17 cellular contexts compared by ENCODE assay signal in genomic region chr3:9957214-9957613, GRCh38. TPM values are rescaled to one million over a fixed set of nuclear protein-coding genes. Genes with fewer than 3 reads are reported as not detected.
A peak's percentile ranks its signal among the peaks of the same experiment; 100 is the strongest.
DNase-seq lines count a peak whose midpoint lies in the region; ATAC-seq, FAIRE-seq and TF ChIP-seq lines count a peak whose summit lies in the region.
"Had no signal": no experiment of that assay in that cellular context is flagged by ENCODE, and none has a peak within 500 bp of the region (broad histone marks: within the 10 kb centered on the region; RNA-seq: fewer than 3 reads in every experiment).

No MANE protein-coding gene starts in this region.

- POLR2A ChIA-PET in HepG2 (lab: Yijun Ruan, JAX), result no interaction called here

- H4K5ac ChIP-seq in mesendoderm (ENCODE audit: low read length), result no peak overlapping the region

- H3K9me2 ChIP-seq in OCI-LY1 (ENCODE audit: low read depth, low read length), result no peaks in the 10 kb centered on the region

- H3K4me1 ChIP-seq in HepG2 (ENCODE audit: insufficient read depth, low read length), result peaks cover 38% of the 10 kb centered on the region
- H3K4me1 ChIP-seq in right lobe of liver, result peaks cover 0 to 21% (median 4%) of the 10 kb centered on the region in 4 donors
- no peaks in the 10 kb centered on the region for H3K4me1 ChIP-seq in OCI-LY1 (ENCODE audit: insufficient read depth, low read length, severe bottlenecking)
- H3K4me1 ChIP-seq in mesendoderm (ENCODE audit: control insufficient read depth, low read depth, low read length), result no peaks in the 10 kb centered on the region

- H3K56ac ChIP-seq in mesendoderm (ENCODE audit: low read length), result no peak overlapping the region

- 72% methylated on average over 5 of the region's 5 CpGs for WGBS in HepG2 (ENCODE audit: low lambda C conversion rate)
- 41% methylated on average over 5 of the region's 5 CpGs for WGBS in right lobe of liver (ENCODE audit: insufficient coverage, low coverage, low lambda C conversion rate, missing lambda C conversion rate)
- WGBS in mesendoderm (ENCODE audit: extremely low coverage, insufficient coverage, low lambda C conversion rate), result no CpG with 5 or more reads among the region's 5 CpGs

- no peak overlapping the region for H2BK15ac ChIP-seq in mesendoderm (replicated peaks; ENCODE audit: low read depth)

- H3K9me3 ChIP-seq in HepG2 (ENCODE audit: low read length) (no peaks in the 10 kb centered on the region), right lobe of liver (no peaks in the 10 kb centered on the region), OCI-LY1 (ENCODE audit: low read length) (no peaks in the 10 kb centered on the region)

- no peak overlapping the region for H2BK120ac ChIP-seq in mesendoderm (ENCODE audit: low read depth, low read length)

- intact Hi-C loops in HepG2 (cut with micrococcal nuclease; ENCODE audit: unreplicated experiment) (no loop called here), right lobe of liver (cut with DNase I) (no loop called here)

- H3K27me3 ChIP-seq in HepG2 (ENCODE audit: control insufficient read depth in 1 of 2, insufficient read depth in 2 of 2, low read length in 2 of 2) (no peaks in the 10 kb centered on the region), right lobe of liver (no peaks in the 10 kb centered on the region), OCI-LY1 (ENCODE audit: insufficient read depth, low read length) (no peaks in the 10 kb centered on the region), mesendoderm (ENCODE audit: insufficient read depth, low read length, poor library complexity) (no peaks in the 10 kb centered on the region)

- H3K4me3 ChIP-seq in HepG2 (replicated peaks in 1 of 3; ENCODE audit: insufficient read depth in 1 of 3, low read depth in 2 of 3, low read length in 3 of 3) (no peak overlapping the region), right lobe of liver (no peak overlapping the region), OCI-LY1 (ENCODE audit: low read depth, low read length, poor library complexity, severe bottlenecking) (no peak overlapping the region), choroid plexus epithelial cell (ENCODE audit: low read depth, low read length) (no peak overlapping the region), mesendoderm (ENCODE audit: low read length) (no peak overlapping the region)

- TF ChIP-seq EP300 in HepG2 (IDR thresholded peaks at IDR 0.05; ENCODE audit: low read depth in 2 of 2, low read length in 2 of 2), result no peak
- no peak for TF ChIP-seq EP300 in HepG2 (CRISPR knock-in tag; IDR thresholded peaks at IDR 0.05; ENCODE audit: borderline replicate concordance)

- CTCF ChIA-PET in HepG2 (lab: Yijun Ruan, JAX; ENCODE audit: low intra/inter-chr PET ratio, low total read pairs), result no interaction called here

- H3K23ac ChIP-seq in mesendoderm (ENCODE audit: low read length), result no peak overlapping the region

- H3K18ac ChIP-seq in mesendoderm (ENCODE audit: low read length), result no peak overlapping the region

- no peaks in the 10 kb centered on the region for H3K79me2 ChIP-seq in HepG2 (ENCODE audit: insufficient read depth, low read length)
- H3K79me2 ChIP-seq in OCI-LY1 (ENCODE audit: insufficient read depth, low read length), result no peaks in the 10 kb centered on the region
- no peaks in the 10 kb centered on the region for H3K79me2 ChIP-seq in mesendoderm (ENCODE audit: control insufficient read depth, insufficient read depth, low read length)

- BruUV-seq in HepG2 (replicated peaks; lab: Mats Ljungman, UMichigan), result TSS peak; percentile 33

- no peak overlapping the region for H4K8ac ChIP-seq in mesendoderm (ENCODE audit: low read depth, low read length)

- no peak for ATAC-seq in HepG2
- no peak for ATAC-seq in right lobe of liver
- ATAC-seq in HG03354 (IDR thresholded peaks at IDR 0.05; ENCODE audit: poor library complexity, severe bottlenecking, unreplicated experiment), result no peak
- ATAC-seq: naive thymus-derived CD8-positive, alpha-beta T cell; stimulated activated naive B cell treated with anti-CD40 and anti-IgM and Interleukin-4, amounts not matched to agents 10 μg/mL and 1 μg/mL and 100 μg/mL, for 72 hours had no signal

- H2AFZ ChIP-seq in HepG2 (ENCODE audit: low read length), result no peak overlapping the region
- no peak overlapping the region for H2AFZ ChIP-seq in OCI-LY1 (ENCODE audit: low read length)

- H3K4ac ChIP-seq in mesendoderm (ENCODE audit: low read depth, low read length), result no peak overlapping the region

- no peaks in the 10 kb centered on the region for H3F3A ChIP-seq in OCI-LY1 (ENCODE audit: insufficient read depth, low read length)

- H3K36me3 ChIP-seq in HepG2 (replicated peaks in 1 of 2; ENCODE audit: control insufficient read depth in 1 of 2, insufficient read depth in 2 of 2, low read length in 2 of 2), result peaks cover 0 to 3% of the 10 kb centered on the region in 2 experiments; a peak in 2 of 5 replicates
- H3K36me3 ChIP-seq in right lobe of liver, result peaks cover 0 to 5% (median 0%) of the 10 kb centered on the region in 4 donors
- no peaks in the 10 kb centered on the region for H3K36me3 ChIP-seq in OCI-LY1 (ENCODE audit: insufficient read depth, low read length)
- H3K36me3 ChIP-seq in mesendoderm (ENCODE audit: control insufficient read depth, insufficient read depth, low read length), result no peaks in the 10 kb centered on the region

- TF ChIP-seq RAD21 in HepG2 (CRISPR knock-in tag; IDR thresholded peaks at IDR 0.05), result no peak

- no peak for FAIRE-seq in HepG2 (lab: Jason Lieb, UNC)
- FAIRE-seq: astrocyte, endometrium, urothelium cell line had no signal

- H3K79me1 ChIP-seq in mesendoderm (ENCODE audit: low read length), result no peaks in the 10 kb centered on the region

- TF ChIP-seq POLR2A in HepG2 (IDR thresholded peaks at IDR 0.05; ENCODE audit: insufficient read depth in 1 of 2, low read depth in 2 of 2, low read length in 2 of 2) (no peak), right lobe of liver (IDR thresholded peaks at IDR 0.05) (no peak)

- H4K20me1 ChIP-seq in HepG2 (ENCODE audit: insufficient read depth, low read length), result no peaks in the 10 kb centered on the region
- no peaks in the 10 kb centered on the region for H4K20me1 ChIP-seq in OCI-LY1 (ENCODE audit: insufficient read depth, low read length)

- H3K9ac ChIP-seq in HepG2 (ENCODE audit: insufficient read depth, low read depth, low read length) (no peak overlapping the region), OCI-LY1 (ENCODE audit: low read length) (no peak overlapping the region), mesendoderm (ENCODE audit: low read length) (no peak overlapping the region)

- TF ChIP-seq CTCF in HepG2 (CRISPR knock-in tag; IDR thresholded peaks at IDR 0.05) (0 out of 2 replicates have a peak, but pooled peaks have one; percentile 6), right lobe of liver (IDR thresholded peaks at IDR 0.05) (no peak), OCI-LY1 (IDR thresholded peaks at IDR 0.05; ENCODE audit: low read length) (peak; percentile 20; the same call in 1 of the 2 replicates), choroid plexus epithelial cell (conservative IDR thresholded peaks at IDR 0.05; ENCODE audit: low read depth, low read length) (peak; percentile 36)

- DNase-seq in HepG2 (ENCODE audit: low spot score) (no peak), right lobe of liver (no peak), choroid plexus epithelial cell (ENCODE audit: low read depth) (peak; percentile 59), superior temporal gyrus (ENCODE audit: extremely low spot score) (peak; percentile 55), ACHN (no peak), mesendoderm (no peak)
- DNase-seq: activated CD4-positive, alpha-beta T cell treated with anti-CD3 and anti-CD28 coated beads, Interleukin-2, amount 10 ng/mL, durations not matched to agents 24 days and 14 days; KG1; naive thymus-derived CD8-positive, alpha-beta T cell; stimulated activated CD4-positive, alpha-beta T cell treated with anti-CD3 and anti-CD28 coated beads, Interleukin-4, amount 100 ng/mL, for 1 hour; stimulated activated naive B cell treated with anti-CD40 and anti-IgM and Interleukin-4, amounts not matched to agents 10 μg/mL and 1 μg/mL and 100 μg/mL, for 72 hours; T-helper 1 cell had no signal

- H3K4me2 ChIP-seq in HepG2 (ENCODE audit: low read depth, low read length) (no peak overlapping the region), OCI-LY1 (ENCODE audit: low read length) (no peak overlapping the region), mesendoderm (ENCODE audit: low read length) (no peak overlapping the region)

- no peak overlapping the region for H2AK5ac ChIP-seq in mesendoderm (ENCODE audit: low read length)

- H3K27ac ChIP-seq in HepG2 (ENCODE audit: extremely low read length, insufficient read depth, low read length), result no peak overlapping the region
- H3K27ac ChIP-seq in right lobe of liver, result no peak overlapping the region
- H3K27ac ChIP-seq in OCI-LY1 (ENCODE audit: low read depth, low read length, poor library complexity, severe bottlenecking), result no peak overlapping the region
- H3K27ac ChIP-seq in mesendoderm (ENCODE audit: low read depth, low read length), result no peak overlapping the region

- in situ Hi-C loops in HepG2 (cut with HindIII; ENCODE audit: extremely low pct_ligation_motif_present, low pct_unique_long_range_greater_than_20kb) (no loop called here), ACHN (cut with HindIII; ENCODE audit: low pct_ligation_motif_present, low pct_unique_long_range_greater_than_20kb, low sequenced_read_pairs) (no loop called here)

- no peak overlapping the region for H2BK5ac ChIP-seq in mesendoderm (ENCODE audit: low read length)

RNA-seq across cellular contexts. Expression of gene PRRT3, which starts 5.0 kb away (rescaled TPM):
- 0.29 and 0.44 TPM in 2 replicates for total RNA-seq in HepG2 (2016; rRNA removed; fragmentation: Illumina TruSeq; extraction: Trizol)
- 0.30 and 0.44 TPM in 2 replicates for total RNA-seq in HepG2 (2016; cell fraction: cytosol; rRNA removed; fragmentation: Illumina TruSeq; extraction: Trizol; ENCODE audit: low read depth)
- 0.19 and 0.37 TPM in 2 replicates for total RNA-seq in HepG2 (2016; cell fraction: insoluble cytoplasmic fraction; rRNA removed; fragmentation: Illumina TruSeq; extraction: Trizol)
- 0.37 and 0.41 TPM in 2 replicates for total RNA-seq in HepG2 (2016; cell fraction: membrane; rRNA removed; fragmentation: Illumina TruSeq; extraction: Trizol)
- total RNA-seq in HepG2 (2016; cell fraction: nucleus; rRNA removed; fragmentation: Illumina TruSeq; extraction: Trizol), result 0.34 and 0.47 TPM in 2 replicates
- polyA plus RNA-seq in HepG2 (2011; rRNA removed), result 0.22 and 0.26 TPM in 2 replicates
- 0.21 and 0.32 TPM in 2 replicates for polyA plus RNA-seq in HepG2 (2011; cell fraction: cytosol; rRNA removed)
- polyA plus RNA-seq in HepG2 (2011; cell fraction: nucleus; rRNA removed), result 0.61 and 0.68 TPM in 2 replicates
- 0.27 and 0.59 TPM in 2 replicates for polyA plus RNA-seq in HepG2 (2012)
- polyA plus RNA-seq in HepG2 (2016; cell fraction: cytosol; fragmentation: Illumina TruSeq; extraction: Trizol; ENCODE audit: low read depth), result 0.18 and 0.20 TPM in 2 replicates
- 0.21 and 0.25 TPM in 2 replicates for polyA plus RNA-seq in HepG2 (2016; cell fraction: insoluble cytoplasmic fraction; fragmentation: Illumina TruSeq; extraction: Trizol; ENCODE audit: low read depth)
- polyA plus RNA-seq in HepG2 (2016; cell fraction: membrane; fragmentation: Illumina TruSeq; extraction: Trizol; ENCODE audit: low read depth), result 0.25 and 0.29 TPM in 2 replicates
- 0.30 and 0.43 TPM in 2 replicates for polyA plus RNA-seq in HepG2 (2016; cell fraction: nucleus; fragmentation: Illumina TruSeq; extraction: Trizol; ENCODE audit: insufficient read depth, low read depth)
- 0.63 and 0.66 TPM in 2 replicates for polyA minus RNA-seq in HepG2 (2011; rRNA and poly(A)+ RNA removed; ENCODE audit: low replicate concordance)
- polyA minus RNA-seq in HepG2 (2011; cell fraction: cytosol; rRNA and poly(A)+ RNA removed), result 0.18 and 0.30 TPM in 2 replicates
- 0.75 and 0.90 TPM in 2 replicates for polyA minus RNA-seq in HepG2 (2011; cell fraction: nucleus; rRNA and poly(A)+ RNA removed)
- total RNA-seq in right lobe of liver, result under 1 TPM; 0.19 to 0.92 (median 0.35) TPM
- 2.7 TPM for polyA plus RNA-seq in mesendoderm (2013, experiment 1 of 2)
- polyA plus RNA-seq in mesendoderm (2013, experiment 2 of 2), result 2.6 TPM

RNA-seq across cellular contexts. Expression of gene CRELD1, which starts 23.6 kb away (rescaled TPM):
- total RNA-seq in HepG2 (2016; rRNA removed; fragmentation: Illumina TruSeq; extraction: Trizol), result 12.0 and 27.1 TPM in 2 replicates
- total RNA-seq in HepG2 (2016; cell fraction: cytosol; rRNA removed; fragmentation: Illumina TruSeq; extraction: Trizol; ENCODE audit: low read depth), result 5.5 and 6.3 TPM in 2 replicates
- total RNA-seq in HepG2 (2016; cell fraction: insoluble cytoplasmic fraction; rRNA removed; fragmentation: Illumina TruSeq; extraction: Trizol), result 10.5 and 28.2 TPM in 2 replicates
- 8.2 and 8.3 TPM in 2 replicates for total RNA-seq in HepG2 (2016; cell fraction: membrane; rRNA removed; fragmentation: Illumina TruSeq; extraction: Trizol)
- 29.9 and 34.8 TPM in 2 replicates for total RNA-seq in HepG2 (2016; cell fraction: nucleus; rRNA removed; fragmentation: Illumina TruSeq; extraction: Trizol)
- polyA plus RNA-seq in HepG2 (2011; rRNA removed), result 61.9 and 75.9 TPM in 2 replicates
- polyA plus RNA-seq in HepG2 (2011; cell fraction: cytosol; rRNA removed), result 73.8 and 82.2 TPM in 2 replicates
- polyA plus RNA-seq in HepG2 (2011; cell fraction: nucleus; rRNA removed), result 172 and 195 TPM in 2 replicates
- 41.6 and 60.4 TPM in 2 replicates for polyA plus RNA-seq in HepG2 (2012)
- polyA plus RNA-seq in HepG2 (2016; cell fraction: cytosol; fragmentation: Illumina TruSeq; extraction: Trizol; ENCODE audit: low read depth), result 3.9 and 4.5 TPM in 2 replicates
- polyA plus RNA-seq in HepG2 (2016; cell fraction: insoluble cytoplasmic fraction; fragmentation: Illumina TruSeq; extraction: Trizol; ENCODE audit: low read depth), result 9.1 and 10.0 TPM in 2 replicates
- 6.9 and 8.5 TPM in 2 replicates for polyA plus RNA-seq in HepG2 (2016; cell fraction: membrane; fragmentation: Illumina TruSeq; extraction: Trizol; ENCODE audit: low read depth)
- 74.9 and 77.9 TPM in 2 replicates for polyA plus RNA-seq in HepG2 (2016; cell fraction: nucleus; fragmentation: Illumina TruSeq; extraction: Trizol; ENCODE audit: insufficient read depth, low read depth)
- 9.2 and 39.2 TPM in 2 replicates for polyA minus RNA-seq in HepG2 (2011; rRNA and poly(A)+ RNA removed; ENCODE audit: low replicate concordance)
- 10.7 and 13.6 TPM in 2 replicates for polyA minus RNA-seq in HepG2 (2011; cell fraction: cytosol; rRNA and poly(A)+ RNA removed)
- polyA minus RNA-seq in HepG2 (2011; cell fraction: nucleus; rRNA and poly(A)+ RNA removed), result 19.3 and 20.9 TPM in 2 replicates
- total RNA-seq in right lobe of liver, result 10 to 100 TPM; 22.4 to 43.5 (median 30.5) TPM
- polyA plus RNA-seq in mesendoderm (2013, experiment 1 of 2), result 2.8 TPM
- 3.3 TPM for polyA plus RNA-seq in mesendoderm (2013, experiment 2 of 2)

RNA-seq across cellular contexts. Expression of gene EMC3, which starts 29.4 kb away (rescaled TPM):
- 40.8 and 66.8 TPM in 2 replicates for total RNA-seq in HepG2 (2016; rRNA removed; fragmentation: Illumina TruSeq; extraction: Trizol)
- total RNA-seq in HepG2 (2016; cell fraction: cytosol; rRNA removed; fragmentation: Illumina TruSeq; extraction: Trizol; ENCODE audit: low read depth), result 14.6 and 17.1 TPM in 2 replicates
- 41.6 and 65.7 TPM in 2 replicates for total RNA-seq in HepG2 (2016; cell fraction: insoluble cytoplasmic fraction; rRNA removed; fragmentation: Illumina TruSeq; extraction: Trizol)
- 19.9 and 22.1 TPM in 2 replicates for total RNA-seq in HepG2 (2016; cell fraction: membrane; rRNA removed; fragmentation: Illumina TruSeq; extraction: Trizol)
- total RNA-seq in HepG2 (2016; cell fraction: nucleus; rRNA removed; fragmentation: Illumina TruSeq; extraction: Trizol), result 47.8 and 53.5 TPM in 2 replicates
- polyA plus RNA-seq in HepG2 (2011; rRNA removed), result 86.6 and 90.5 TPM in 2 replicates
- 65.3 and 87.0 TPM in 2 replicates for polyA plus RNA-seq in HepG2 (2011; cell fraction: cytosol; rRNA removed)
- polyA plus RNA-seq in HepG2 (2011; cell fraction: nucleus; rRNA removed), result 27.6 and 31.9 TPM in 2 replicates
- polyA plus RNA-seq in HepG2 (2012), result 39.7 and 61.7 TPM in 2 replicates
- 24.0 and 26.2 TPM in 2 replicates for polyA plus RNA-seq in HepG2 (2016; cell fraction: cytosol; fragmentation: Illumina TruSeq; extraction: Trizol; ENCODE audit: low read depth)
- 36.3 and 39.9 TPM in 2 replicates for polyA plus RNA-seq in HepG2 (2016; cell fraction: insoluble cytoplasmic fraction; fragmentation: Illumina TruSeq; extraction: Trizol; ENCODE audit: low read depth)
- 16.5 and 19.2 TPM in 2 replicates for polyA plus RNA-seq in HepG2 (2016; cell fraction: membrane; fragmentation: Illumina TruSeq; extraction: Trizol; ENCODE audit: low read depth)
- polyA plus RNA-seq in HepG2 (2016; cell fraction: nucleus; fragmentation: Illumina TruSeq; extraction: Trizol; ENCODE audit: insufficient read depth, low read depth), result 76.8 and 84.3 TPM in 2 replicates
- 52.3 and 99.5 TPM in 2 replicates for polyA minus RNA-seq in HepG2 (2011; rRNA and poly(A)+ RNA removed; ENCODE audit: low replicate concordance)
- 18.1 and 22.0 TPM in 2 replicates for polyA minus RNA-seq in HepG2 (2011; cell fraction: cytosol; rRNA and poly(A)+ RNA removed)
- polyA minus RNA-seq in HepG2 (2011; cell fraction: nucleus; rRNA and poly(A)+ RNA removed), result 11.1 and 14.2 TPM in 2 replicates
- 10 to 100 TPM; 37.3 to 67.9 (median 51.2) TPM for total RNA-seq in right lobe of liver
- polyA plus RNA-seq in mesendoderm (2013, experiment 1 of 2), result 29.5 TPM
- 27.8 TPM for polyA plus RNA-seq in mesendoderm (2013, experiment 2 of 2)

RNA-seq across cellular contexts. Expression of gene IL17RC, which starts 40.3 kb away (rescaled TPM):
- total RNA-seq in HepG2 (2016; rRNA removed; fragmentation: Illumina TruSeq; extraction: Trizol) (10.7 and 20.7 TPM in 2 replicates), right lobe of liver (10 to 100 TPM; 19.5 to 53.4 (median 40.1) TPM)
- total RNA-seq in HepG2 (2016; cell fraction: cytosol; rRNA removed; fragmentation: Illumina TruSeq; extraction: Trizol; ENCODE audit: low read depth), result 5.7 and 7.7 TPM in 2 replicates
- 8.6 and 18.1 TPM in 2 replicates for total RNA-seq in HepG2 (2016; cell fraction: insoluble cytoplasmic fraction; rRNA removed; fragmentation: Illumina TruSeq; extraction: Trizol)
- total RNA-seq in HepG2 (2016; cell fraction: membrane; rRNA removed; fragmentation: Illumina TruSeq; extraction: Trizol), result 11.4 and 12.8 TPM in 2 replicates
- total RNA-seq in HepG2 (2016; cell fraction: nucleus; rRNA removed; fragmentation: Illumina TruSeq; extraction: Trizol), result 21.6 and 25.0 TPM in 2 replicates
- 24.0 and 31.7 TPM in 2 replicates for polyA plus RNA-seq in HepG2 (2011; rRNA removed)
- 13.6 and 19.2 TPM in 2 replicates for polyA plus RNA-seq in HepG2 (2011; cell fraction: cytosol; rRNA removed)
- 108 and 112 TPM in 2 replicates for polyA plus RNA-seq in HepG2 (2011; cell fraction: nucleus; rRNA removed)
- 13.5 and 15.0 TPM in 2 replicates for polyA plus RNA-seq in HepG2 (2012)
- polyA plus RNA-seq in HepG2 (2016; cell fraction: cytosol; fragmentation: Illumina TruSeq; extraction: Trizol; ENCODE audit: low read depth), result 4.6 and 5.5 TPM in 2 replicates
- polyA plus RNA-seq in HepG2 (2016; cell fraction: insoluble cytoplasmic fraction; fragmentation: Illumina TruSeq; extraction: Trizol; ENCODE audit: low read depth), result 7.3 and 9.2 TPM in 2 replicates
- 9.4 and 10.5 TPM in 2 replicates for polyA plus RNA-seq in HepG2 (2016; cell fraction: membrane; fragmentation: Illumina TruSeq; extraction: Trizol; ENCODE audit: low read depth)
- 42.0 and 44.2 TPM in 2 replicates for polyA plus RNA-seq in HepG2 (2016; cell fraction: nucleus; fragmentation: Illumina TruSeq; extraction: Trizol; ENCODE audit: insufficient read depth, low read depth)
- 31.2 and 33.6 TPM in 2 replicates for polyA minus RNA-seq in HepG2 (2011; rRNA and poly(A)+ RNA removed; ENCODE audit: low replicate concordance)
- polyA minus RNA-seq in HepG2 (2011; cell fraction: cytosol; rRNA and poly(A)+ RNA removed), result 11.5 and 11.9 TPM in 2 replicates
- polyA minus RNA-seq in HepG2 (2011; cell fraction: nucleus; rRNA and poly(A)+ RNA removed), result 21.0 and 29.7 TPM in 2 replicates
- polyA plus RNA-seq in mesendoderm (2013, experiment 1 of 2), result 4.5 TPM
- polyA plus RNA-seq in mesendoderm (2013, experiment 2 of 2), result 4.7 TPM

RNA-seq across cellular contexts. Expression of gene IL17RE, which starts 54.6 kb away (rescaled TPM):
- total RNA-seq in HepG2 (2016; rRNA removed; fragmentation: Illumina TruSeq; extraction: Trizol) (6.7 and 14.5 TPM in 2 replicates), right lobe of liver (1 to 10 TPM; 1.1 to 4.6 (median 2.2) TPM)
- 2.7 and 3.5 TPM in 2 replicates for total RNA-seq in HepG2 (2016; cell fraction: cytosol; rRNA removed; fragmentation: Illumina TruSeq; extraction: Trizol; ENCODE audit: low read depth)
- total RNA-seq in HepG2 (2016; cell fraction: insoluble cytoplasmic fraction; rRNA removed; fragmentation: Illumina TruSeq; extraction: Trizol), result 6.0 and 11.8 TPM in 2 replicates
- 4.7 and 5.3 TPM in 2 replicates for total RNA-seq in HepG2 (2016; cell fraction: membrane; rRNA removed; fragmentation: Illumina TruSeq; extraction: Trizol)
- 15.9 and 16.0 TPM in 2 replicates for total RNA-seq in HepG2 (2016; cell fraction: nucleus; rRNA removed; fragmentation: Illumina TruSeq; extraction: Trizol)
- polyA plus RNA-seq in HepG2 (2011; rRNA removed), result 24.1 and 36.3 TPM in 2 replicates
- polyA plus RNA-seq in HepG2 (2011; cell fraction: cytosol; rRNA removed), result 12.1 and 13.8 TPM in 2 replicates
- polyA plus RNA-seq in HepG2 (2011; cell fraction: nucleus; rRNA removed), result 99.7 and 101 TPM in 2 replicates
- polyA plus RNA-seq in HepG2 (2012), result 13.7 and 18.1 TPM in 2 replicates
- 2.0 and 2.3 TPM in 2 replicates for polyA plus RNA-seq in HepG2 (2016; cell fraction: cytosol; fragmentation: Illumina TruSeq; extraction: Trizol; ENCODE audit: low read depth)
- 7.0 and 8.1 TPM in 2 replicates for polyA plus RNA-seq in HepG2 (2016; cell fraction: insoluble cytoplasmic fraction; fragmentation: Illumina TruSeq; extraction: Trizol; ENCODE audit: low read depth)
- 3.3 and 3.7 TPM in 2 replicates for polyA plus RNA-seq in HepG2 (2016; cell fraction: membrane; fragmentation: Illumina TruSeq; extraction: Trizol; ENCODE audit: low read depth)
- 31.0 and 39.3 TPM in 2 replicates for polyA plus RNA-seq in HepG2 (2016; cell fraction: nucleus; fragmentation: Illumina TruSeq; extraction: Trizol; ENCODE audit: insufficient read depth, low read depth)
- 2.4 and 35.1 TPM in 2 replicates for polyA minus RNA-seq in HepG2 (2011; rRNA and poly(A)+ RNA removed; ENCODE audit: low replicate concordance)
- polyA minus RNA-seq in HepG2 (2011; cell fraction: cytosol; rRNA and poly(A)+ RNA removed), result 6.0 and 7.9 TPM in 2 replicates
- 22.7 and 33.4 TPM in 2 replicates for polyA minus RNA-seq in HepG2 (2011; cell fraction: nucleus; rRNA and poly(A)+ RNA removed)
- 6.0 TPM for polyA plus RNA-seq in mesendoderm (2013, experiment 1 of 2)
- 7.5 TPM for polyA plus RNA-seq in mesendoderm (2013, experiment 2 of 2)

Comparison
In these comparisons a context has a peak if more than half of its experiments do, and no peak if none do; other contexts are left out.
1. CTCF ChIP-seq: peak in HepG2 (single experiment), OCI-LY1 (single experiment) and choroid plexus epithelial cell (single experiment); none in right lobe of liver (0 of 4).
2. DNase-seq: peak in choroid plexus epithelial cell (single experiment) and superior temporal gyrus (single experiment); none in HepG2 (single experiment), right lobe of liver (0 of 3), ACHN (single experiment) and mesendoderm (single experiment).